30 cellular contexts compared by ENCODE assay signal in genomic region chr7:134388336-134389019, GRCh38.
"Had no signal": no experiment of that assay in that cellular context is flagged by ENCODE, and none has a peak within 500 bp of the region (broad histone marks: within the 10 kb centered on the region; RNA-seq: fewer than 3 reads in every experiment).

No MANE protein-coding gene starts in this region.

- H3K4me3 Mint-ChIP-seq: activated B cell treated with CpG ODN at 0.5 μM for 24 hours; activated CD4-positive, alpha-beta memory T cell treated with anti-CD3 and anti-CD28 coated beads for 36 hours; activated naive CD4-positive, alpha-beta T cell treated with anti-CD3 and anti-CD28 coated beads for 36 hours; activated T-cell treated with anti-CD3 and anti-CD28 coated beads, Interleukin-2, amount 50 U/mL, for 4 hours; activated T-helper 1 cell treated with anti-CD3 and anti-CD28 coated beads, Interleukin-12 subunit alpha, Interleukin-12 subunit beta, Interleukin-2, Interleukin-4 antibody, amounts not matched to agents 30 ng/mL and 10 ng/mL and 1 ng/mL, durations not matched to agents 14 hours and 24 hours and 36 hours had no signal

- H3K27me3 Mint-ChIP-seq: activated B cell treated with CpG ODN at 0.5 μM for 24 hours; activated CD4-positive, alpha-beta memory T cell treated with anti-CD3 and anti-CD28 coated beads for 36 hours had no signal

- DNase-seq: activated B cell treated with CpG ODN at 0.5 μM for 24 hours; activated CD4-positive, alpha-beta memory T cell treated with anti-CD3 and anti-CD28 coated beads for 36 hours; activated CD4-positive, alpha-beta T cell treated with anti-CD3 and anti-CD28 coated beads for 4 hours; activated CD4-positive, alpha-beta T cell treated with anti-CD3 and anti-CD28 coated beads, Interleukin-2, amount 50 U/mL, for 1 hour; activated CD4-positive, CD25-positive, alpha-beta regulatory T cell treated with anti-CD3 and anti-CD28 coated beads, Interleukin-2, amount 50 U/mL, for 72 hours; activated CD8-positive, alpha-beta memory T cell treated with anti-CD3 and anti-CD28 coated beads, Interleukin-2, amount 50 U/mL, for 4 hours; activated gamma-delta T cell treated with Interleukin-2 at 50 U/mL for 16 hours; activated naive CD4-positive, alpha-beta T cell treated with anti-CD3 and anti-CD28 coated beads for 36 hours; activated T-cell treated with anti-CD3 and anti-CD28 coated beads for 4 hours; activated T-cell treated with anti-CD3 and anti-CD28 coated beads, Interleukin-2, amount 50 U/mL, for 4 hours; adrenal gland; body of pancreas; MM.1S; MV-4-11; NCI-H1092; NCI-H1436 treated with DMSO at 0.1 percent for 48 hours; NCI-H1694 treated with DMSO at 0.1 percent for 48 hours; NCI-H2029; NCI-H345; NCI-H524 treated with DMSO at 0.1 percent for 48 hours; PC-9; Right ventricle myocardium superior; SW 1271; T-helper 1 cell; T-helper 2 cell; T-helper 9 cell had no signal

- H3K4me3 ChIP-seq: adrenal gland, body of pancreas, breast epithelium, PC-9 had no signal

- H2AFZ ChIP-seq: PC-9 had no signal

- H3K9me3 Mint-ChIP-seq: activated CD4-positive, alpha-beta memory T cell treated with anti-CD3 and anti-CD28 coated beads for 36 hours; activated naive CD4-positive, alpha-beta T cell treated with anti-CD3 and anti-CD28 coated beads for 36 hours; activated T-cell treated with anti-CD3 and anti-CD28 coated beads, Interleukin-2, amount 50 U/mL, for 4 hours; activated T-helper 1 cell treated with anti-CD3 and anti-CD28 coated beads, Interleukin-12 subunit alpha, Interleukin-12 subunit beta, Interleukin-2, Interleukin-4 antibody, amounts not matched to agents 30 ng/mL and 10 ng/mL and 1 ng/mL, durations not matched to agents 14 hours and 24 hours and 36 hours had no signal

- H3K4me1 ChIP-seq: adrenal gland, body of pancreas, breast epithelium had no signal

- ATAC-seq: activated naive CD4-positive, alpha-beta T cell treated with anti-CD3 and anti-CD28 coated beads, Interleukin-2, amount 50 U/mL, for 72 hours; activated T-cell treated with anti-CD3 and anti-CD28 coated beads, Interleukin-2, amount 50 U/mL, for 4 hours; body of pancreas had no signal

- H3K9me3 ChIP-seq: adrenal gland, body of pancreas had no signal

- H3K27ac ChIP-seq: adrenal gland, body of pancreas, breast epithelium, PC-9, VCaP had no signal

- H3K36me3 Mint-ChIP-seq: activated CD4-positive, alpha-beta memory T cell treated with anti-CD3 and anti-CD28 coated beads for 36 hours had no signal

- H3K4me2 ChIP-seq: PC-9 had no signal

- H3K36me3 ChIP-seq: adrenal gland, breast epithelium had no signal

- H3K27me3 ChIP-seq: adrenal gland, body of pancreas, breast epithelium had no signal

- H3K27ac Mint-ChIP-seq: activated B cell treated with CpG ODN at 0.5 μM for 24 hours; activated CD4-positive, alpha-beta memory T cell treated with anti-CD3 and anti-CD28 coated beads for 36 hours; activated naive CD4-positive, alpha-beta T cell treated with anti-CD3 and anti-CD28 coated beads for 36 hours; activated naive CD4-positive, alpha-beta T cell treated with anti-CD3 and anti-CD28 coated beads, Interleukin-2, amount 50 U/mL, for 72 hours; activated T-helper 1 cell treated with anti-CD3 and anti-CD28 coated beads, Interleukin-12 subunit alpha, Interleukin-12 subunit beta, Interleukin-2, Interleukin-4 antibody, amounts not matched to agents 30 ng/mL and 10 ng/mL and 1 ng/mL, durations not matched to agents 14 hours and 24 hours and 36 hours had no signal
